ENCODE assay signal across 26 cellular contexts in genomic region chr4:87532907-87533306, GRCh38. TPM values are rescaled to one million over a fixed set of nuclear protein-coding genes. Genes with fewer than 3 reads are reported as not detected.
A peak's percentile ranks its signal among the peaks of the same experiment; 100 is the strongest.
DNase-seq lines count a peak whose midpoint lies in the region; ATAC-seq and FAIRE-seq lines count a peak whose summit lies in the region.
"Had no signal": no experiment of that assay in that cellular context is flagged by ENCODE, and none has a peak within 500 bp of the region (broad histone marks: within the 10 kb centered on the region; RNA-seq: fewer than 3 reads in every experiment).

No MANE protein-coding gene starts in this region.

- ATAC-seq in GM18909 (IDR thresholded peaks at IDR 0.05; ENCODE audit: poor library complexity, unreplicated experiment) = peak; percentile 60
- no peak for ATAC-seq in activated naive CD8-positive, alpha-beta T cell treated with anti-CD3 and anti-CD28 coated beads, Interleukin-2, amount 50 U/mL, for 24 hours
- no peak for ATAC-seq in HG03139 (IDR thresholded peaks at IDR 0.05; ENCODE audit: unreplicated experiment)
- ATAC-seq: GM12878, natural killer cell had no signal

- H3K4me1 Mint-ChIP-seq in activated naive CD8-positive, alpha-beta T cell treated with anti-CD3 and anti-CD28 coated beads, Interleukin-2, amount 50 U/mL, for 24 hours = no peaks in the 10 kb centered on the region
- H3K4me1 Mint-ChIP-seq: activated CD4-positive, alpha-beta memory T cell treated with anti-CD3 and anti-CD28 coated beads, Interleukin-2, amount 10 ng/mL, durations not matched to agents 7 days and 5 days; IgD-negative memory B cell; natural killer cell had no signal

- H3K36me3 Mint-ChIP-seq in activated naive CD8-positive, alpha-beta T cell treated with anti-CD3 and anti-CD28 coated beads, Interleukin-2, amount 50 U/mL, for 24 hours (ENCODE audit: low read depth) = no peaks in the 10 kb centered on the region
- H3K36me3 Mint-ChIP-seq: natural killer cell had no signal

- DNase-seq in RCC 7860 (ENCODE audit: low spot score) (peak; percentile 43), kidney tubule cell (ENCODE audit: low spot score) (peak; percentile 81), middle frontal gyrus (ENCODE audit: extremely low spot score, low spot score) (no peak)
- DNase-seq in activated naive CD8-positive, alpha-beta T cell treated with anti-CD3 and anti-CD28 coated beads, Interleukin-2, amount 50 U/mL, for 24 hours = no peak
- DNase-seq: activated CD4-positive, alpha-beta memory T cell treated with anti-CD3 and anti-CD28 coated beads, Interleukin-2, amount 10 ng/mL, durations not matched to agents 7 days and 5 days; activated CD4-positive, alpha-beta T cell treated with anti-CD3 and anti-CD28 coated beads for 1 hour; activated CD8-positive, alpha-beta memory T cell treated with anti-CD3 and anti-CD28 coated beads, Interleukin-2, amount 50 U/mL, for 4 hours; activated naive CD4-positive, alpha-beta T cell treated with anti-CD3 and anti-CD28 coated beads for 36 hours; brain microvascular endothelial cell; DMS153; natural killer cell; NCI-H1048; NCI-H1694; occipital lobe; Peyer's patch; SIG-M5; stimulated activated naive CD4-positive, alpha-beta T cell; testis had no signal

- H3K27ac Mint-ChIP-seq in activated naive CD8-positive, alpha-beta T cell treated with anti-CD3 and anti-CD28 coated beads, Interleukin-2, amount 50 U/mL, for 24 hours = no peak overlapping the region
- H3K27ac Mint-ChIP-seq: activated CD4-positive, alpha-beta memory T cell treated with anti-CD3 and anti-CD28 coated beads, Interleukin-2, amount 10 ng/mL, durations not matched to agents 7 days and 5 days; activated naive CD4-positive, alpha-beta T cell treated with anti-CD3 and anti-CD28 coated beads for 36 hours; activated T-helper 1 cell treated with anti-CD3 and anti-CD28 coated beads, Interleukin-12 subunit alpha, Interleukin-12 subunit beta, Interleukin-2, Interleukin-4 antibody, amounts not matched to agents 30 ng/mL and 10 ng/mL and 1 ng/mL, durations not matched to agents 14 hours and 24 hours and 36 hours; IgD-negative memory B cell; mesothelial cell of epicardium; natural killer cell had no signal

- no peaks in the 10 kb centered on the region for H3K27me3 Mint-ChIP-seq in activated naive CD8-positive, alpha-beta T cell treated with anti-CD3 and anti-CD28 coated beads, Interleukin-2, amount 50 U/mL, for 24 hours
- H3K27me3 Mint-ChIP-seq: IgD-negative memory B cell had no signal

- H3K4me3 Mint-ChIP-seq in activated naive CD8-positive, alpha-beta T cell treated with anti-CD3 and anti-CD28 coated beads, Interleukin-2, amount 50 U/mL, for 24 hours = no peak overlapping the region
- H3K4me3 Mint-ChIP-seq: activated CD4-positive, alpha-beta memory T cell treated with anti-CD3 and anti-CD28 coated beads, Interleukin-2, amount 10 ng/mL, durations not matched to agents 7 days and 5 days; activated naive CD4-positive, alpha-beta T cell treated with anti-CD3 and anti-CD28 coated beads for 36 hours; activated T-helper 1 cell treated with anti-CD3 and anti-CD28 coated beads, Interleukin-12 subunit alpha, Interleukin-12 subunit beta, Interleukin-2, Interleukin-4 antibody, amounts not matched to agents 30 ng/mL and 10 ng/mL and 1 ng/mL, durations not matched to agents 14 hours and 24 hours and 36 hours; IgD-negative memory B cell; mesothelial cell of epicardium; natural killer cell had no signal

- peak overlapping the region; percentile 69 for H3K27ac ChIP-seq in temporal lobe (ENCODE audit: low read depth, low read length)
- H3K27ac ChIP-seq: BLaER1 treated with 17β-estradiol and CSF1 and Interleukin-3, amounts not matched to agents 10 nM and 100 nM; brain microvascular endothelial cell had no signal

- FAIRE-seq in RCC 7860 (lab: Jason Lieb, UNC) = peak; percentile 80
- FAIRE-seq: GM12878 had no signal

- peaks cover 2% of the 10 kb centered on the region for H3K9me3 Mint-ChIP-seq in activated naive CD8-positive, alpha-beta T cell treated with anti-CD3 and anti-CD28 coated beads, Interleukin-2, amount 50 U/mL, for 24 hours
- H3K9me3 Mint-ChIP-seq: activated naive CD4-positive, alpha-beta T cell treated with anti-CD3 and anti-CD28 coated beads for 36 hours; activated T-helper 1 cell treated with anti-CD3 and anti-CD28 coated beads, Interleukin-12 subunit alpha, Interleukin-12 subunit beta, Interleukin-2, Interleukin-4 antibody, amounts not matched to agents 30 ng/mL and 10 ng/mL and 1 ng/mL, durations not matched to agents 14 hours and 24 hours and 36 hours; natural killer cell had no signal

RNA-seq across cellular contexts. Expression of gene SPARCL1, which starts 3.7 kb away (rescaled TPM):
- total RNA-seq in temporal lobe = 68.4 TPM
- total RNA-seq: activated CD4-positive, alpha-beta memory T cell treated with anti-CD3 and anti-CD28 coated beads, Interleukin-2, amount 10 ng/mL, durations not matched to agents 7 days and 5 days; activated naive CD4-positive, alpha-beta T cell treated with anti-CD3 and anti-CD28 coated beads for 36 hours; activated T-helper 1 cell treated with anti-CD3 and anti-CD28 coated beads, Interleukin-12 subunit alpha, Interleukin-12 subunit beta, Interleukin-2, Interleukin-4 antibody, amounts not matched to agents 30 ng/mL and 10 ng/mL and 1 ng/mL, durations not matched to agents 14 hours and 24 hours and 36 hours; natural killer cell had no signal

Comparison
In these comparisons a context has a peak if more than half of its experiments do, and no peak if none do; other contexts are left out.
1. DNase-seq: peak in RCC 7860 (single experiment) and kidney tubule cell (single experiment); none in middle frontal gyrus (single experiment) and activated naive CD8-positive, alpha-beta T cell treated with anti-CD3 and anti-CD28 coated beads, Interleukin-2, amount 50 U/mL, for 24 hours (single experiment).